8 cellular contexts compared by ENCODE assay signal in genomic region chr13:112066624-112067004, GRCh38. TPM values are rescaled to one million over a fixed set of nuclear protein-coding genes. Genes with fewer than 3 reads are reported as not detected.
A peak's percentile ranks its signal among the peaks of the same experiment; 100 is the strongest.
DNase-seq lines count a peak whose midpoint lies in the region; ATAC-seq and TF ChIP-seq lines count a peak whose summit lies in the region.

No MANE protein-coding gene starts in this region.

- H3K4me3 ChIP-seq in Jurkat, Clone E6-1 (ENCODE audit: low read length): peak overlapping the region; percentile 50; the same call in 1 of the 2 replicates
- H3K4me3 ChIP-seq in neuron (ENCODE audit: low read length): peak overlapping the region; percentile 99

- peaks cover 31% of the 10 kb centered on the region for H3K27me3 Mint-ChIP-seq in endothelial cell (ENCODE audit: unreplicated experiment)

- peak; percentile 82 for DNase-seq in Jurkat, Clone E6-1 (ENCODE audit: low read depth, low spot score)
- peak; percentile 71 for DNase-seq in activated CD4-positive, alpha-beta T cell treated with anti-CD3 and anti-CD28 coated beads for 48 hours
- DNase-seq in endothelial cell (ENCODE audit: low spot score): peak; percentile 67
- DNase-seq in superior temporal gyrus (ENCODE audit: extremely low spot score): peak; percentile 42
- DNase-seq in cerebellar nuclear complex (lab: John Stamatoyannopoulos, UW): no peak

- H3K36me3 Mint-ChIP-seq in endothelial cell (ENCODE audit: low read depth, unreplicated experiment): no peaks in the 10 kb centered on the region

- H3K4me3 Mint-ChIP-seq in endothelial cell (ENCODE audit: unreplicated experiment): no peak overlapping the region

- H3K27ac Mint-ChIP-seq in endothelial cell (ENCODE audit: unreplicated experiment): no peak overlapping the region

- no peak for TF ChIP-seq CTCF in endothelial cell (IDR thresholded peaks at IDR 0.05; ENCODE audit: unreplicated experiment)

- peaks cover 26% of the 10 kb centered on the region for H3K4me1 Mint-ChIP-seq in endothelial cell (ENCODE audit: unreplicated experiment)

- H3K36me3 ChIP-seq in neuron (ENCODE audit: insufficient read depth, low read length): peaks cover 12% of the 10 kb centered on the region

- peaks cover 24% of the 10 kb centered on the region for H3K4me1 ChIP-seq in neuron (ENCODE audit: insufficient read depth, low read length)

- H2AFZ ChIP-seq in neuron (ENCODE audit: low read depth, low read length): peak overlapping the region; percentile 80

- ATAC-seq in GM21390 (IDR thresholded peaks at IDR 0.05; ENCODE audit: unreplicated experiment) (no peak), HG03432 (IDR thresholded peaks at IDR 0.05; ENCODE audit: unreplicated experiment) (no peak)

- peaks cover 2% of the 10 kb centered on the region for H3K9me3 ChIP-seq in neuron (ENCODE audit: low read length)

- peaks cover 5% of the 10 kb centered on the region for H3K27me3 ChIP-seq in neuron (ENCODE audit: insufficient read depth, low read length)

- H3K9me3 Mint-ChIP-seq in endothelial cell (ENCODE audit: unreplicated experiment): no peaks in the 10 kb centered on the region

RNA-seq across cellular contexts. Expression of gene SOX1, which starts 0.3 kb away (rescaled TPM):
- not detected for polyA plus RNA-seq in Jurkat, Clone E6-1 (2012; ENCODE audit: insufficient read depth, insufficient read length)
- 1.7 TPM for total RNA-seq in endothelial cell (ENCODE audit: unreplicated experiment)

Comparison
In these comparisons a context has a peak if more than half of its experiments do, and no peak if none do; other contexts are left out.
1. DNase-seq: peak in Jurkat, Clone E6-1 (single experiment), activated CD4-positive, alpha-beta T cell treated with anti-CD3 and anti-CD28 coated beads for 48 hours (single experiment), endothelial cell (single experiment) and superior temporal gyrus (single experiment); none in cerebellar nuclear complex (0 of 2).